ENCODE assay signal across 11 cellular contexts in genomic region chr1:223175032-223175431, GRCh38. TPM values are rescaled to one million over a fixed set of nuclear protein-coding genes. Genes with fewer than 3 reads are reported as not detected.
DNase-seq lines count a peak whose midpoint lies in the region; TF ChIP-seq lines count a peak whose summit lies in the region.
"Had no signal": no experiment of that assay in that cellular context is flagged by ENCODE, and none has a peak within 500 bp of the region (broad histone marks: within the 10 kb centered on the region; RNA-seq: fewer than 3 reads in every experiment).

No MANE protein-coding gene starts in this region.

- CTCF ChIA-PET in HEK293T (lab: Yijun Ruan, JAX): interaction anchor here (1.4 to 1.9 kb wide), 3 partner anchors 41 to 509 kb away, joined by 4 to 7 read pairs (median 4); no protein-coding TSS in a partner anchor

- no peak overlapping the region for H3K4me3 ChIP-seq in WI38 (ENCODE audit: low read depth, low read length)
- H3K4me3 ChIP-seq: gastroesophageal sphincter had no signal

- in situ Hi-C loops in ACHN (cut with HindIII; ENCODE audit: low pct_ligation_motif_present, low pct_unique_long_range_greater_than_20kb, low sequenced_read_pairs): no loop called here

- TF ChIP-seq CTCF in WI38 (IDR thresholded peaks at IDR 0.05; ENCODE audit: low read depth, low read length): 0 out of 2 replicates have a peak, but pooled peaks have one; percentile 3

- POLR2A ChIA-PET in HEK293T (lab: Yijun Ruan, JAX): interaction anchor here (0.9 kb wide), 1 partner anchor 29 kb away, joined by 3 read pairs; no protein-coding TSS in a partner anchor

- DNase-seq in ACHN: peak; percentile 7
- DNase-seq in HEK293T (ENCODE audit: extremely low spot score): peak; percentile 26
- DNase-seq in left kidney (ENCODE audit: low read depth, low spot score): peak; percentile 63
- no peak for DNase-seq in inferior parietal cortex (ENCODE audit: extremely low spot score)
- no peak for DNase-seq in ureter (ENCODE audit: low spot score)
- DNase-seq in NCI-H187 treated with DMSO at 0.1 percent for 48 hours (lab: John Stamatoyannopoulos, UW): no peak
- no peak for DNase-seq in stimulated activated naive CD4-positive, alpha-beta T cell treated with Interleukin-2 at 50 U/mL for 16 hours (lab: John Stamatoyannopoulos, UW)
- DNase-seq: activated CD4-positive, alpha-beta T cell treated with anti-CD3 and anti-CD28 coated beads for 4 hours; NCI-H446 treated with DMSO at 0.1 percent for 48 hours had no signal

TF ChIP-seq in HEK293T, 16 proteins besides CTCF, POLR2A, EP300 and RAD21:
- TF ChIP-seq PKNOX1 (IDR thresholded peaks at IDR 0.05) (peak; percentile 75), FOXK2 (IDR thresholded peaks at IDR 0.05) (no peak)

RNA-seq across cellular contexts. Expression of gene TLR5, which starts 32.0 kb away (rescaled TPM):
- 24.7 TPM for total RNA-seq in ureter

Comparison
In these comparisons a context has a peak if more than half of its experiments do, and no peak if none do; other contexts are left out.
1. DNase-seq: peak in ACHN (single experiment), HEK293T (single experiment) and left kidney (single experiment); none in inferior parietal cortex (single experiment), ureter (single experiment), NCI-H187 treated with DMSO at 0.1 percent for 48 hours (single experiment) and stimulated activated naive CD4-positive, alpha-beta T cell treated with Interleukin-2 at 50 U/mL for 16 hours (single experiment).